Comparison of ENCODE assay signal across 1 cellular context in the genomic region with DNA sequence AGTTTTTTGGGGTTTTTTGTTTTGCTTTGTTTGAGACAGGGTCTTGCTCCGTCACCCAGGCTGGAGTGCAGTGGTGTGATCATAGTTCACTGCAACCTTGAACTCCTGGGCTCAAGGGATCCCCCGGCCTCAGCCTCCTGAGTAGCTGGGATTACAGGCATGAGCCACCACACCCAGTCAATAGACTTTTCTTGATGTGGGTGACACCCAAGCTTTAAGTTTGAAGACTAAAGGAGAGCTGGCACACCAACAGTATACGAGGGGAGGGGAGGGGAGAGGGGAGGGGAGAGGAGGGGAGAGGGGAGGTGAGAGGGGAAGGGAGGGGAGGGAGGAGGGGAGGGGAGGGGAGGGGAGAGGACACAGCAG.
TF ChIP-seq lines count a peak whose summit lies in the region.

No MANE protein-coding gene starts in this region.

TF ChIP-seq in GM12878, 131 proteins besides CTCF, POLR2A, EP300 and RAD21:
- TF ChIP-seq, protein P1, sequence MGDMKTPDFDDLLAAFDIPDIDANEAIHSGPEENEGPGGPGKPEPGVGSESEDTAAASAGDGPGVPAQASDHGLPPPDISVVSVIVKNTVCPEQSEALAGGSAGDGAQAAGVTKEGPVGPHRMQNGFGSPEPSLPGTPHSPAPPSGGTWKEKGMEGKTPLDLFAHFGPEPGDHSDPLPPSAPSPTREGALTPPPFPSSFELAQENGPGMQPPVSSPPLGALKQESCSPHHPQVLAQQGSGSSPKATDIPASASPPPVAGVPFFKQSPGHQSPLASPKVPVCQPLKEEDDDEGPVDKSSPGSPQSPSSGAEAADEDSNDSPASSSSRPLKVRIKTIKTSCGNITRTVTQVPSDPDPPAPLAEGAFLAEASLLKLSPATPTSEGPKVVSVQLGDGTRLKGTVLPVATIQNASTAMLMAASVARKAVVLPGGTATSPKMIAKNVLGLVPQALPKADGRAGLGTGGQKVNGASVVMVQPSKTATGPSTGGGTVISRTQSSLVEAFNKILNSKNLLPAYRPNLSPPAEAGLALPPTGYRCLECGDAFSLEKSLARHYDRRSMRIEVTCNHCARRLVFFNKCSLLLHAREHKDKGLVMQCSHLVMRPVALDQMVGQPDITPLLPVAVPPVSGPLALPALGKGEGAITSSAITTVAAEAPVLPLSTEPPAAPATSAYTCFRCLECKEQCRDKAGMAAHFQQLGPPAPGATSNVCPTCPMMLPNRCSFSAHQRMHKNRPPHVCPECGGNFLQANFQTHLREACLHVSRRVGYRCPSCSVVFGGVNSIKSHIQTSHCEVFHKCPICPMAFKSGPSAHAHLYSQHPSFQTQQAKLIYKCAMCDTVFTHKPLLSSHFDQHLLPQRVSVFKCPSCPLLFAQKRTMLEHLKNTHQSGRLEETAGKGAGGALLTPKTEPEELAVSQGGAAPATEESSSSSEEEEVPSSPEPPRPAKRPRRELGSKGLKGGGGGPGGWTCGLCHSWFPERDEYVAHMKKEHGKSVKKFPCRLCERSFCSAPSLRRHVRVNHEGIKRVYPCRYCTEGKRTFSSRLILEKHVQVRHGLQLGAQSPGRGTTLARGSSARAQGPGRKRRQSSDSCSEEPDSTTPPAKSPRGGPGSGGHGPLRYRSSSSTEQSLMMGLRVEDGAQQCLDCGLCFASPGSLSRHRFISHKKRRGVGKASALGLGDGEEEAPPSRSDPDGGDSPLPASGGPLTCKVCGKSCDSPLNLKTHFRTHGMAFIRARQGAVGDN (IDR thresholded peaks at IDR 0.05), result 0 out of 2 replicates have a peak, but pooled peaks have one; percentile 7
TF ChIP-seq in GM12878: peak in this region for 1; not testable (repeated sequence) for 130.
